In genomic region chr10:14381475-14381874, GRCh38 we compare ENCODE assay signal across 1 cellular context.
TF ChIP-seq lines count a peak whose summit lies in the region.

No MANE protein-coding gene starts in this region.

TF ChIP-seq in H1, 55 proteins besides CTCF, POLR2A, EP300 and RAD21:
- no peak for TF ChIP-seq SAP30 (IDR thresholded peaks at IDR 0.05; ENCODE audit: insufficient read depth, insufficient replicate concordance, low read length)
- TF ChIP-seq, protein P1, sequence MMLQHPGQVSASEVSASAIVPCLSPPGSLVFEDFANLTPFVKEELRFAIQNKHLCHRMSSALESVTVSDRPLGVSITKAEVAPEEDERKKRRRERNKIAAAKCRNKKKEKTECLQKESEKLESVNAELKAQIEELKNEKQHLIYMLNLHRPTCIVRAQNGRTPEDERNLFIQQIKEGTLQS (IDR thresholded peaks at IDR 0.05; ENCODE audit: insufficient read depth, low read depth, low read length), result no peak
- TF ChIP-seq BRCA1 (IDR thresholded peaks at IDR 0.05; ENCODE audit: low read depth, low read length), result no peak
- TF ChIP-seq USF2 (IDR thresholded peaks at IDR 0.05; ENCODE audit: low read length), result no peak
- TF ChIP-seq CEBPB (IDR thresholded peaks at IDR 0.05; ENCODE audit: low read depth, low read length), result no peak
- no peak for TF ChIP-seq CHD2 (IDR thresholded peaks at IDR 0.05; ENCODE audit: low read length)
- no peak for TF ChIP-seq ATF2 (IDR thresholded peaks at IDR 0.05; ENCODE audit: low read length)
- no peak for TF ChIP-seq TBP (IDR thresholded peaks at IDR 0.05; ENCODE audit: low read depth, low read length)
- no peak for TF ChIP-seq TAF7 (optimal IDR thresholded peaks at IDR 0.05; ENCODE audit: borderline replicate concordance, low read depth, low read length)
- TF ChIP-seq KDM5A (IDR thresholded peaks at IDR 0.05; ENCODE audit: low read length), result no peak
- TF ChIP-seq CBX5 (IDR thresholded peaks at IDR 0.05; ENCODE audit: low read depth, low read length), result no peak
- TF ChIP-seq SUZ12 (IDR thresholded peaks at IDR 0.05; ENCODE audit: low read length), result no peak
- no peak for TF ChIP-seq EGR1 (IDR thresholded peaks at IDR 0.05; ENCODE audit: borderline replicate concordance, low read depth, low read length)
- TF ChIP-seq NANOG (IDR thresholded peaks at IDR 0.05; ENCODE audit: insufficient read depth, low read depth, low read length, poor library complexity, severe bottlenecking), result no peak
